Comparison of ENCODE assay signal across 8 cellular contexts in the genomic region with DNA sequence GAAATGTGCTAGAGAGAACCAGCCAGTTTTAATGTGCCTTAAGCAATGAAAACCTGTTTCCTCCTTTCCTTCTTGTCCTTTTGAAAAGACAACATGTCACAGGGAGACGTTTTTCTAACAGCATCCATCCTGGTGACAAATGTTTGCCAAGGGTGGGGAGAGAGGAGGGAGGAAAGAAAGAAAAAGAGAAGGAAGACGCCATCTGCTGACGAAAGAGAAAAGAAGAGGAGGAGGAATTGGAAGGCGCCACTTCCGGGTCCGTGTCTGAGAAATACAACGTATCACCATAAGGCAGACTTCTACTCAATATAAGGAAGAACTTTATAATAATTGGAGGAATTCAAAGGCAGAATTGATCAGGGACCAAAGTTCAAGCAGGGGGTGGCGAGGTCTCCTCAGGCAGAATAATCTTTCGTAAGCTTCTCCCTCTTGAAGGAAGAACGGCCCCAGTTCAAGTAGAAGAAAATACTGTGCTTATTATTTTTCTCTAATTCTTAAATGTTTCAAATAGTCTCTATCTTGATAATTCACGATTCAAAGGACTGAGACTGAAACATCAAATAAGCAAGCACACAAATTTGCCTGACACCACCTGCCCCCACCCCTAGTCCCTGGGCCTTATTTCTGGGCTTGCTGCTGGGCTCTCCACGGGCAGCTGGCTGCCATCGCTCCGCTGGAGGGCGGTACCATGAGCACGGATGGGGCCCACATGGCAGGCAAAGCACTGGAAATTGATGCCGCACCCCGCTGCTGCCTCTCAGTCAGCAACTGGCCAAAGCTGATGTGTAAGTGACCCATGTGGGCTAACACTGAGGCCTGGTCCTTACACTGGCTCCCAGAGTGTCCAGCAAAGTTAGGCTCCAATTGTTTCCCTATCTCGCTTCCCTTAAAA.
A peak's percentile ranks its signal among the peaks of the same experiment; 100 is the strongest.
DNase-seq lines count a peak whose midpoint lies in the region; ATAC-seq and TF ChIP-seq lines count a peak whose summit lies in the region.

No MANE protein-coding gene starts in this region.

- H3K27ac Mint-ChIP-seq in WTC11 = peak overlapping the region; percentile 90

- CTCF ChIA-PET in WTC11 (lab: Charles Lee) = interaction anchor here (0.6 to 2.6 kb wide), 18 partner anchors 9 to 133 kb away, joined by 3 to 40 read pairs (median 4); no protein-coding TSS in a partner anchor

- peaks cover 20% of the 10 kb centered on the region for H3K4me1 Mint-ChIP-seq in WTC11

- ATAC-seq in GM21528 (IDR thresholded peaks at IDR 0.05; ENCODE audit: low FRiP score, unreplicated experiment) (peak; percentile 43), WTC11 (peak; percentile 88), GM18870 (IDR thresholded peaks at IDR 0.05; ENCODE audit: unreplicated experiment) (no peak)

- no peak for TF ChIP-seq POLR2A in lower leg skin (IDR thresholded peaks at IDR 0.05)

- peaks cover 18% of the 10 kb centered on the region for H3K9me3 Mint-ChIP-seq in WTC11

- H3K36me3 Mint-ChIP-seq in WTC11 = peaks cover 14% of the 10 kb centered on the region

- H3K27me3 Mint-ChIP-seq in WTC11 (ENCODE audit: low read depth) = no peaks in the 10 kb centered on the region

- POLR2A ChIA-PET in WTC11 (lab: Charles Lee) = no interaction called here

- H3K4me3 ChIP-seq in lower leg skin (ENCODE audit: low read depth, poor library complexity, severe bottlenecking) = no peak overlapping the region

- DNase-seq in DMS153 (lab: John Stamatoyannopoulos, UW) (peak; percentile 77), NCI-H2029 (lab: John Stamatoyannopoulos, UW) (peak; percentile 40), WTC11 (ENCODE audit: low spot score) (peak; percentile 54), dedifferentiated amniotic fluid mesenchymal stem cell (ENCODE audit: extremely low spot score) (peak; percentile 83), lower leg skin (ENCODE audit: low spot score in 2 of 2) (peak; percentile 74 to 93)
- DNase-seq in stimulated activated naive CD4-positive, alpha-beta T cell (lab: John Stamatoyannopoulos, UW) = peak; percentile 19 to 66 (median 46)

- WGBS in lower leg skin, 2 donors = 32 to 35% methylated on average over 19 of the region's 19 CpGs

- H3K4me3 Mint-ChIP-seq in WTC11 = no peak overlapping the region

- intact Hi-C loops in lower leg skin (cut with DNase I; ENCODE audit: low total_unique reads) = no loop called here

- no peak for TF ChIP-seq CTCF in WTC11 (IDR thresholded peaks at IDR 0.05)
- no peak for TF ChIP-seq CTCF in lower leg skin (IDR thresholded peaks at IDR 0.05)

TF ChIP-seq in WTC11, 78 proteins besides CTCF, POLR2A, EP300 and RAD21:
- TF ChIP-seq, protein P1, sequence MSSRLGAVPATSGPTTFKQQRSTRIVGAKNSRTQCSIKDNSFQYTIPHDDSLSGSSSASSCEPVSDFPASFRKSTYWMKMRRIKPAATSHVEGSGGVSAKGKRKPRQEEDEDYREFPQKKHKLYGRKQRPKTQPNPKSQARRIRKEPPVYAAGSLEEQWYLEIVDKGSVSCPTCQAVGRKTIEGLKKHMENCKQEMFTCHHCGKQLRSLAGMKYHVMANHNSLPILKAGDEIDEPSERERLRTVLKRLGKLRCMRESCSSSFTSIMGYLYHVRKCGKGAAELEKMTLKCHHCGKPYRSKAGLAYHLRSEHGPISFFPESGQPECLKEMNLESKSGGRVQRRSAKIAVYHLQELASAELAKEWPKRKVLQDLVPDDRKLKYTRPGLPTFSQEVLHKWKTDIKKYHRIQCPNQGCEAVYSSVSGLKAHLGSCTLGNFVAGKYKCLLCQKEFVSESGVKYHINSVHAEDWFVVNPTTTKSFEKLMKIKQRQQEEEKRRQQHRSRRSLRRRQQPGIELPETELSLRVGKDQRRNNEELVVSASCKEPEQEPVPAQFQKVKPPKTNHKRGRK (CRISPR knock-in tag; IDR thresholded peaks at IDR 0.05; ENCODE audit: borderline replicate concordance) = no peak
- peak; percentile 44; the same call in 1 of the 2 replicates for TF ChIP-seq ZNF423 (CRISPR knock-in tag; IDR thresholded peaks at IDR 0.05)
